Comparison of ENCODE assay signal across 1 cellular context in the genomic region with DNA sequence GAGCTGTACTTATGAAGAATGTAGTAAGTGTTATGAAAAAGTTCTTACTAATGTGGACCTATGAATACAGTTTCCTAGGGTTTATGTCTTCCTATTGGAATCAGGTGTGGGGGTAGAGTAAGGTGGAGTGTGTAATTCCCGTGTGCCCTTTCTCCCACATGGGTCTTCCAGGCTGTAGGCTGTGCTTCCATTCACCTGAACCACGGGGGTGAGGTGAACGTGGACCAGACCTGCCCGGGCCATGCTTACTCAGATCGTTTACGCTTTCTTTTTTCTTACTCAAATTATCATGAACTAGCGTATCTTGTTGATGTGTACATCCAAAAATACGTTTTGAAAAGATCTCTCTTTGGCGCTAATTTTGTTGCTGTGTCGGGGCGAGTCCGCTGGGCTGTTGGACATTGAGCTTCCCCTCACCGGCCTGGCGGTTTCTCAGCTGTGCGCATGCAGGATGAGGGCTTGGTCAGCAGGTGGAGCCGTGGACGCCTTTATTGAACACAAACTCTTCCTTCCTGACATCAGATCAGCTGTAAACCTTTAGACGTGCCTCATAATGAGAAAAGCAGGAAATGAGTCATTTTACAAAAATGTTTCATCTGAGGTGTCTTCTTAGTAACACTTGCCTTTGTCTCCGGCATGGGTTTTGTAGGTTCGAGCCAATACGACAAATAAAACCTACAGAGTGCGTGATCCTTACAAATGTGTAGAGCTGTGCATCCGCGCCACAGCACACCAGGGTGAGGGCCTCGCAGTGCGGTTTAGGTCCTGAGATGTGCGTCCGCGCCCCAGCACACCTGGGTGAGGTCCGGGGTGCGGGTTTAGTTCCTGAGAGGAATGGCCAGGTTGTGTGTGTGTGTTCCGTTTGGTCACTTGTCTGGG.
TF ChIP-seq lines count a peak whose summit lies in the region.

No MANE protein-coding gene starts in this region.

TF ChIP-seq in HCT116, 20 proteins besides CTCF, POLR2A, EP300 and RAD21 (continued from another document):
- TF ChIP-seq, protein P1, sequence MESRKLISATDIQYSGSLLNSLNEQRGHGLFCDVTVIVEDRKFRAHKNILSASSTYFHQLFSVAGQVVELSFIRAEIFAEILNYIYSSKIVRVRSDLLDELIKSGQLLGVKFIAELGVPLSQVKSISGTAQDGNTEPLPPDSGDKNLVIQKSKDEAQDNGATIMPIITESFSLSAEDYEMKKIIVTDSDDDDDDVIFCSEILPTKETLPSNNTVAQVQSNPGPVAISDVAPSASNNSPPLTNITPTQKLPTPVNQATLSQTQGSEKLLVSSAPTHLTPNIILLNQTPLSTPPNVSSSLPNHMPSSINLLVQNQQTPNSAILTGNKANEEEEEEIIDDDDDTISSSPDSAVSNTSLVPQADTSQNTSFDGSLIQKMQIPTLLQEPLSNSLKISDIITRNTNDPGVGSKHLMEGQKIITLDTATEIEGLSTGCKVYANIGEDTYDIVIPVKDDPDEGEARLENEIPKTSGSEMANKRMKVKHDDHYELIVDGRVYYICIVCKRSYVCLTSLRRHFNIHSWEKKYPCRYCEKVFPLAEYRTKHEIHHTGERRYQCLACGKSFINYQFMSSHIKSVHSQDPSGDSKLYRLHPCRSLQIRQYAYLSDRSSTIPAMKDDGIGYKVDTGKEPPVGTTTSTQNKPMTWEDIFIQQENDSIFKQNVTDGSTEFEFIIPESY (IDR thresholded peaks at IDR 0.05; ENCODE audit: extremely low read depth, insufficient replicate concordance, low read length): no peak
- TF ChIP-seq ATF3 (IDR thresholded peaks at IDR 0.05) (no peak), EZH2phosphoT487 (IDR thresholded peaks at IDR 0.05; ENCODE audit: borderline replicate concordance) (no peak), ELF1 (IDR thresholded peaks at IDR 0.05; ENCODE audit: borderline replicate concordance, low read depth) (no peak; the same call in 1 of the 2 replicates), EZH2 (IDR thresholded peaks at IDR 0.05) (no peak)
